ENCODE assay signal across 21 cellular contexts in genomic region chr15:38617831-38618230, GRCh38. TPM values are rescaled to one million over a fixed set of nuclear protein-coding genes. Genes with fewer than 3 reads are reported as not detected.
DNase-seq lines count a peak whose midpoint lies in the region; ATAC-seq and TF ChIP-seq lines count a peak whose summit lies in the region.
"Had no signal": no experiment of that assay in that cellular context is flagged by ENCODE, and none has a peak within 500 bp of the region (broad histone marks: within the 10 kb centered on the region; RNA-seq: fewer than 3 reads in every experiment).

No MANE protein-coding gene starts in this region.

- no peak for TF ChIP-seq CTCF in nephron progenitor cell (IDR thresholded peaks at IDR 0.05)
- no peak for TF ChIP-seq CTCF in gastroesophageal sphincter (IDR thresholded peaks at IDR 0.05)
- TF ChIP-seq CTCF in right atrium auricular region (IDR thresholded peaks at IDR 0.05) = no peak

- H3K4me3 ChIP-seq in gastroesophageal sphincter (no peak overlapping the region), right atrium auricular region (no peak overlapping the region)
- H3K4me3 ChIP-seq: BLaER1, GM12878 had no signal

- H3K27ac ChIP-seq in gastroesophageal sphincter (no peak overlapping the region), right atrium auricular region (no peak overlapping the region)
- H3K27ac ChIP-seq: BLaER1 had no signal

- in situ Hi-C loops in G401 (cut with HindIII; ENCODE audit: low sequenced_read_pairs) = no loop called here

- peak overlapping the region; percentile 7 for H3K4me3 Mint-ChIP-seq in nephron progenitor cell
- H3K4me3 Mint-ChIP-seq: CD14-positive monocyte; CD4-positive, alpha-beta memory T cell; CD4-positive, CD25-positive, alpha-beta regulatory T cell; CD8-positive, alpha-beta memory T cell had no signal

- H3K36me3 Mint-ChIP-seq in nephron progenitor cell (ENCODE audit: low read depth) = no peaks in the 10 kb centered on the region
- H3K36me3 Mint-ChIP-seq: CD14-positive monocyte; CD4-positive, alpha-beta memory T cell; CD4-positive, CD25-positive, alpha-beta regulatory T cell had no signal

- DNase-seq in G401 (ENCODE audit: low spot score) (peak; percentile 90), NCI-H69 (lab: John Stamatoyannopoulos, UW) (peak; percentile 61), cerebellar cortex (ENCODE audit: low spot score) (peak; percentile 88), nephron progenitor cell (no peak), HCEC 1CT (no peak), right atrium auricular region (ENCODE audit: low spot score) (no peak)
- DNase-seq: 8988T; ACHN; BE2C; CD4-positive, alpha-beta memory T cell; CD4-positive, CD25-positive, alpha-beta regulatory T cell; CD8-positive, alpha-beta memory T cell; COR-L47; DMS79 treated with DMSO at 0.1 percent for 48 hours; GDM1 had no signal

- ATAC-seq in GM18505 (IDR thresholded peaks at IDR 0.05; ENCODE audit: unreplicated experiment) (no peak), gastroesophageal sphincter (no peak)
- ATAC-seq: GM12878 had no signal

- H3K9me3 Mint-ChIP-seq in nephron progenitor cell = peaks cover 3% of the 10 kb centered on the region
- H3K9me3 Mint-ChIP-seq: CD14-positive monocyte; CD4-positive, alpha-beta memory T cell; CD8-positive, alpha-beta memory T cell had no signal

- H3K4me1 Mint-ChIP-seq in nephron progenitor cell = peaks cover 61% of the 10 kb centered on the region

- H3K27me3 ChIP-seq in gastroesophageal sphincter (peaks cover 25% of the 10 kb centered on the region), right atrium auricular region (no peaks in the 10 kb centered on the region)
- H3K27me3 ChIP-seq: BLaER1 had no signal

- no peaks in the 10 kb centered on the region for H3K36me3 ChIP-seq in gastroesophageal sphincter
- H3K36me3 ChIP-seq in right atrium auricular region = no peaks in the 10 kb centered on the region
- H3K36me3 ChIP-seq: BE2C, BLaER1 had no signal

- WGBS in gastroesophageal sphincter (ENCODE audit: low coverage in 1 of 2), 2 donors = 63 to 82% methylated on average over 2 of the region's 2 CpGs

- H3K9me3 ChIP-seq in gastroesophageal sphincter (no peaks in the 10 kb centered on the region), right atrium auricular region (no peaks in the 10 kb centered on the region)
- H3K9me3 ChIP-seq: BE2C, BLaER1 had no signal

- no peak for TF ChIP-seq EP300 in gastroesophageal sphincter (IDR thresholded peaks at IDR 0.05)

- no peak for TF ChIP-seq POLR2A in GM18505 (IDR thresholded peaks at IDR 0.05; ENCODE audit: borderline replicate concordance, extremely low read depth, insufficient read depth, insufficient read length)
- no peak for TF ChIP-seq POLR2A in gastroesophageal sphincter (IDR thresholded peaks at IDR 0.05)

- H3K4me1 ChIP-seq in gastroesophageal sphincter = no peaks in the 10 kb centered on the region
- H3K4me1 ChIP-seq in right atrium auricular region = peaks cover 0 to 14% of the 10 kb centered on the region in 2 donors
- H3K4me1 ChIP-seq: BE2C had no signal

- no peak overlapping the region for H3K27ac Mint-ChIP-seq in nephron progenitor cell
- H3K27ac Mint-ChIP-seq: CD14-positive monocyte had no signal

- peaks cover 25% of the 10 kb centered on the region for H3K27me3 Mint-ChIP-seq in nephron progenitor cell (ENCODE audit: low read depth, poor library complexity)
- H3K27me3 Mint-ChIP-seq: CD4-positive, alpha-beta memory T cell; CD8-positive, alpha-beta memory T cell had no signal

RNA-seq across cellular contexts. Expression of gene RASGRP1, which starts 53.2 kb away (rescaled TPM):
- not detected in 2 replicates for total RNA-seq in G401 (2014; rRNA removed; shearing (Covaris generic))
- total RNA-seq in gastroesophageal sphincter (under 1 TPM; 0.16 to 0.81 (median 0.55) TPM), right atrium auricular region (1 to 10 TPM; 2.1 to 4.4 TPM)
- total RNA-seq: A673 had no signal

Comparison
In these comparisons a context has a peak if more than half of its experiments do, and no peak if none do; other contexts are left out.
1. DNase-seq: peak in G401 (single experiment), NCI-H69 (single experiment) and cerebellar cortex (single experiment); none in nephron progenitor cell (single experiment), HCEC 1CT (single experiment) and right atrium auricular region (single experiment).